In the genomic region with DNA sequence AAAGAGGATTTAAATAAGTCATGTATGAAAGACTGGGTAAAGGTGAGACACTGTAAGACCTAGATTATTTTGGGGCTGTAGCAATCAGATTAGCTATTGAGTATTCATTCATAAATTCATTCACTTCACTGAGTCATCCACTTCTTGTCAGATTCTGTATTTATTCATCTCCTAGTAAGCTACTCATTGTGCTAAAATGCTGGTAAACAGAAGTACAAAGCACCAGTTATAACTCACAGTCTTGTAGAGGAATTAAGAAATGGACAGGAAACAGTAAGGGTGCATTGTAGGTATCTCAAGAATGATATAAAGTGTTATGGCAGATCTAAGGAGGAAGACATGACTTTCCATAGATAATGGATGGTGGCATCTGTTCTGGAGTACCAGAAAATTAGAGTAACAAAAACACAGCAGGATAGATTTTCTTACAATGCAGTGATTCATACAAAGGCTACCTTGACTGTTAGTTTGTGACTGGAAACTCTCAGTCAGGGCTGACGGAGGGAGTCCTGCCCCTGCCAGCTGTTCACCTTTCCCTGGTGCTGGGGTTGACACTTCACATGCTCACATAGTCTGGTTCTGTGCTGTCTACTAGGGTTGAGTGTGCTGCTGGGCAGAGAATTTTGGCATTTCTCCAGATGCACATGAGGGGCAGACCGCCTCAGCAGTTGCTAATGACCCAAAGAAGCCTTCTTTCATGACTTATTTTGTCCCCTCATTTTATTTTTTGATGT, we compare ENCODE assay signal across 1 cellular context.
TF ChIP-seq lines count a peak whose summit lies in the region.

No MANE protein-coding gene starts in this region.

TF ChIP-seq in K562, 482 proteins besides CTCF, POLR2A, EP300 and RAD21 (continued from another document):
- TF ChIP-seq, protein P1, sequence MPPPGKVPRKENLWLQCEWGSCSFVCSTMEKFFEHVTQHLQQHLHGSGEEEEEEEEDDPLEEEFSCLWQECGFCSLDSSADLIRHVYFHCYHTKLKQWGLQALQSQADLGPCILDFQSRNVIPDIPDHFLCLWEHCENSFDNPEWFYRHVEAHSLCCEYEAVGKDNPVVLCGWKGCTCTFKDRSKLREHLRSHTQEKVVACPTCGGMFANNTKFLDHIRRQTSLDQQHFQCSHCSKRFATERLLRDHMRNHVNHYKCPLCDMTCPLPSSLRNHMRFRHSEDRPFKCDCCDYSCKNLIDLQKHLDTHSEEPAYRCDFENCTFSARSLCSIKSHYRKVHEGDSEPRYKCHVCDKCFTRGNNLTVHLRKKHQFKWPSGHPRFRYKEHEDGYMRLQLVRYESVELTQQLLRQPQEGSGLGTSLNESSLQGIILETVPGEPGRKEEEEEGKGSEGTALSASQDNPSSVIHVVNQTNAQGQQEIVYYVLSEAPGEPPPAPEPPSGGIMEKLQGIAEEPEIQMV (tag; conservative IDR thresholded peaks at IDR 0.05; ENCODE audit: low read depth) = no peak
